Comparison of ENCODE assay signal across 13 cellular contexts in genomic region chr12:91777268-91777997, GRCh38.
DNase-seq lines count a peak whose midpoint lies in the region; ATAC-seq, FAIRE-seq and TF ChIP-seq lines count a peak whose summit lies in the region.
"Had no signal": no experiment of that assay in that cellular context is flagged by ENCODE, and none has a peak within 500 bp of the region (broad histone marks: within the 10 kb centered on the region; RNA-seq: fewer than 3 reads in every experiment).

No MANE protein-coding gene starts in this region.

- no peak overlapping the region for H2BK12ac ChIP-seq in neuronal stem cell (ENCODE audit: low read length)

- H3K9ac ChIP-seq in HepG2 (ENCODE audit: insufficient read depth, low read depth, low read length) (no peak overlapping the region), neuronal stem cell (ENCODE audit: low read depth, low read length, poor library complexity) (no peak overlapping the region)

- no peak overlapping the region for H3K4me3 ChIP-seq in HepG2 (replicated peaks in 1 of 3; ENCODE audit: insufficient read depth in 1 of 3, low read depth in 2 of 3, low read length in 3 of 3)
- no peak overlapping the region for H3K4me3 ChIP-seq in right lobe of liver
- no peak overlapping the region for H3K4me3 ChIP-seq in fibroblast of mammary gland (ENCODE audit: control insufficient read depth, low read depth, low read length)
- H3K4me3 ChIP-seq in neuronal stem cell (ENCODE audit: low read length in 2 of 2), result no peak overlapping the region
- H3K4me3 ChIP-seq: vagina had no signal

- H3K4me3 Mint-ChIP-seq in nephron progenitor cell, result no peak overlapping the region

- H3K27ac Mint-ChIP-seq in nephron progenitor cell, result no peak overlapping the region

- H3K36me3 ChIP-seq in HepG2 (replicated peaks in 1 of 2; ENCODE audit: control insufficient read depth in 1 of 2, insufficient read depth in 2 of 2, low read length in 2 of 2), result no peaks in the 10 kb centered on the region
- H3K36me3 ChIP-seq in right lobe of liver, result no peaks in the 10 kb centered on the region
- H3K36me3 ChIP-seq in neuronal stem cell (replicated peaks in 1 of 2; ENCODE audit: control insufficient read depth in 2 of 2, insufficient read depth in 2 of 2, low read length in 2 of 2), result no peaks in the 10 kb centered on the region
- H3K36me3 ChIP-seq: vagina had no signal

- intact Hi-C loops in HepG2 (cut with micrococcal nuclease; ENCODE audit: unreplicated experiment) (no loop called here), right lobe of liver (cut with DNase I) (no loop called here)

- TF ChIP-seq EP300 in HepG2 (IDR thresholded peaks at IDR 0.05; ENCODE audit: low read depth in 2 of 2, low read length in 2 of 2), result no peak
- no peak for TF ChIP-seq EP300 in HepG2 (CRISPR knock-in tag; IDR thresholded peaks at IDR 0.05; ENCODE audit: borderline replicate concordance)

- CTCF ChIA-PET in HepG2 (lab: Yijun Ruan, JAX; ENCODE audit: low intra/inter-chr PET ratio, low total read pairs), result no interaction called here

- no peak overlapping the region for H4K91ac ChIP-seq in neuronal stem cell (ENCODE audit: low read depth, low read length, poor library complexity)

- H2AK5ac ChIP-seq in neuronal stem cell (ENCODE audit: low read depth, low read length), result no peak overlapping the region

- H3K27ac ChIP-seq in HepG2 (ENCODE audit: extremely low read length, insufficient read depth, low read length), result no peak overlapping the region
- no peak overlapping the region for H3K27ac ChIP-seq in right lobe of liver
- no peak overlapping the region for H3K27ac ChIP-seq in neuronal stem cell (replicated peaks; ENCODE audit: low read length)

- H3K27me3 Mint-ChIP-seq in nephron progenitor cell (ENCODE audit: low read depth, poor library complexity), result no peaks in the 10 kb centered on the region

- no peak overlapping the region for H3K4ac ChIP-seq in neuronal stem cell (ENCODE audit: low read length)

- no peaks in the 10 kb centered on the region for H3K79me2 ChIP-seq in HepG2 (ENCODE audit: insufficient read depth, low read length)

- TF ChIP-seq CTCF in HepG2 (CRISPR knock-in tag; IDR thresholded peaks at IDR 0.05) (no peak), right lobe of liver (IDR thresholded peaks at IDR 0.05) (no peak), fibroblast of mammary gland (conservative IDR thresholded peaks at IDR 0.05; ENCODE audit: control insufficient read depth, insufficient read depth, low read depth, low read length) (no peak), GM10266 (IDR thresholded peaks at IDR 0.05; ENCODE audit: control insufficient read depth, insufficient read depth, low read depth, missing control alignments) (no peak), nephron progenitor cell (IDR thresholded peaks at IDR 0.05) (no peak)

- H3K4me1 ChIP-seq in HepG2 (ENCODE audit: insufficient read depth, low read length) (no peaks in the 10 kb centered on the region), right lobe of liver (no peaks in the 10 kb centered on the region), neuronal stem cell (ENCODE audit: control insufficient read depth in 2 of 2, insufficient read depth in 1 of 2, low read depth in 1 of 2, low read length in 2 of 2) (peaks cover 0 to 7% of the 10 kb centered on the region in 2 donors)

- H2BK120ac ChIP-seq in neuronal stem cell (ENCODE audit: low read depth, low read length), result no peak overlapping the region

- no peak for FAIRE-seq in HepG2 (lab: Jason Lieb, UNC)
- FAIRE-seq: colon had no signal

- no TSS peak for BruUV-seq in HepG2 (replicated peaks; lab: Mats Ljungman, UMichigan)

- no peaks in the 10 kb centered on the region for H3K79me1 ChIP-seq in neuronal stem cell (ENCODE audit: low read depth, low read length)

- H3K27me3 ChIP-seq in HepG2 (ENCODE audit: control insufficient read depth in 1 of 2, insufficient read depth in 2 of 2, low read length in 2 of 2), result no peaks in the 10 kb centered on the region
- no peaks in the 10 kb centered on the region for H3K27me3 ChIP-seq in right lobe of liver
- no peaks in the 10 kb centered on the region for H3K27me3 ChIP-seq in neuronal stem cell (ENCODE audit: control insufficient read depth in 3 of 3, insufficient read depth in 3 of 3, low read depth in 1 of 3, low read length in 3 of 3)
- H3K27me3 ChIP-seq: vagina had no signal

- no peaks in the 10 kb centered on the region for H3K36me3 Mint-ChIP-seq in nephron progenitor cell (ENCODE audit: low read depth)

- peaks cover 4% of the 10 kb centered on the region for H3K9me3 Mint-ChIP-seq in nephron progenitor cell
- H3K9me3 Mint-ChIP-seq: activated T-helper 2 cell treated with anti-CD3 and anti-CD28 coated beads, Interferon-gamma antibody, Interleukin-2, Interleukin-4, amounts not matched to agents 10 μg/mL and 5 μg/mL and 100 μg/mL, durations not matched to agents 14 hours and 24 hours and 36 hours had no signal

- H3K18ac ChIP-seq in neuronal stem cell (ENCODE audit: low read length), result no peak overlapping the region

- no peak overlapping the region for H3K23ac ChIP-seq in neuronal stem cell (ENCODE audit: low read depth, low read length, poor library complexity)

- WGBS in HepG2 (ENCODE audit: low lambda C conversion rate), result 10% methylated on average over 6 of the region's 6 CpGs
- WGBS in right lobe of liver (ENCODE audit: insufficient coverage, low coverage, low lambda C conversion rate, missing lambda C conversion rate), result 86% methylated on average over 6 of the region's 6 CpGs
- WGBS in neuronal stem cell (ENCODE audit: extremely low coverage in 2 of 2, insufficient read length in 2 of 2, insufficient replicate concordance in 1 of 2), 2 donors, result no CpG with 5 or more reads among the region's 6 CpGs

- no peaks in the 10 kb centered on the region for H4K20me1 ChIP-seq in HepG2 (ENCODE audit: insufficient read depth, low read length)

- H3K9me3 ChIP-seq in HepG2 (ENCODE audit: low read length) (no peaks in the 10 kb centered on the region), right lobe of liver (no peaks in the 10 kb centered on the region), neuronal stem cell (replicated peaks in 1 of 2; ENCODE audit: control insufficient read depth in 2 of 2, insufficient read depth in 1 of 2, low read depth in 1 of 2, low read length in 2 of 2) (no peaks in the 10 kb centered on the region)
- H3K9me3 ChIP-seq: vagina had no signal

- H2AFZ ChIP-seq in HepG2 (ENCODE audit: low read length), result no peak overlapping the region
- no peak overlapping the region for H2AFZ ChIP-seq in neuronal stem cell (ENCODE audit: low read length)

- H3K14ac ChIP-seq in neuronal stem cell (ENCODE audit: low read length), result no peak overlapping the region

- POLR2A ChIA-PET in HepG2 (lab: Yijun Ruan, JAX), result no interaction called here

- H2BK5ac ChIP-seq in neuronal stem cell (ENCODE audit: low read length), result no peak overlapping the region

- ATAC-seq in HepG2 (no peak), right lobe of liver (no peak), SK-N-SH treated with all-trans-retinoic acid at 6 μM for 48 hours (no peak)
- ATAC-seq: left cardiac atrium had no signal

- DNase-seq in HepG2 (ENCODE audit: low spot score), result peak; percentile 0
- DNase-seq in right lobe of liver, result no peak
- DNase-seq in fibroblast of mammary gland (ENCODE audit: low read depth), result peak; percentile 53
- no peak for DNase-seq in GM10266 (ENCODE audit: extremely low spot score)
- no peak for DNase-seq in NCI-H1105 (lab: John Stamatoyannopoulos, UW)
- no peak for DNase-seq in neuronal stem cell (ENCODE audit: low spot score)
- DNase-seq in nephron progenitor cell, result no peak
- DNase-seq: GDM1, left cardiac atrium had no signal

- no peak for TF ChIP-seq RAD21 in HepG2 (CRISPR knock-in tag; IDR thresholded peaks at IDR 0.05)

- in situ Hi-C loops in HepG2 (cut with HindIII; ENCODE audit: extremely low pct_ligation_motif_present, low pct_unique_long_range_greater_than_20kb), result no loop called here

- H3K4me2 ChIP-seq in HepG2 (ENCODE audit: low read depth, low read length) (no peak overlapping the region), neuronal stem cell (ENCODE audit: insufficient read depth, low read length, poor library complexity, severe bottlenecking) (no peak overlapping the region)

- no peak overlapping the region for H4K8ac ChIP-seq in neuronal stem cell (ENCODE audit: low read depth, low read length)

- H2BK15ac ChIP-seq in neuronal stem cell (ENCODE audit: low read length), result no peak overlapping the region

- peaks cover 17% of the 10 kb centered on the region for H3K4me1 Mint-ChIP-seq in nephron progenitor cell

- TF ChIP-seq POLR2A in HepG2 (IDR thresholded peaks at IDR 0.05; ENCODE audit: insufficient read depth in 1 of 2, low read depth in 2 of 2, low read length in 2 of 2) (no peak), right lobe of liver (IDR thresholded peaks at IDR 0.05) (no peak)

TF ChIP-seq in HepG2, 621 proteins besides CTCF, POLR2A, EP300 and RAD21 (continues in another document):
- TF ChIP-seq ZNF607 (CRISPR knock-in tag; IDR thresholded peaks at IDR 0.05; ENCODE audit: borderline replicate concordance), result no peak
- no peak for TF ChIP-seq ZNF282 (IDR thresholded peaks at IDR 0.05; ENCODE audit: partially characterized antibody)
- TF ChIP-seq ONECUT2 (CRISPR knock-in tag; IDR thresholded peaks at IDR 0.05), result no peak
- TF ChIP-seq FOXA3 (CRISPR knock-in tag; IDR thresholded peaks at IDR 0.05), result no peak
- no peak for TF ChIP-seq ZNF557 (CRISPR knock-in tag; IDR thresholded peaks at IDR 0.05)
- TF ChIP-seq ZNF792 (CRISPR knock-in tag; IDR thresholded peaks at IDR 0.05), result no peak
- TF ChIP-seq ZNF589 (CRISPR knock-in tag; conservative IDR thresholded peaks at IDR 0.05), result no peak

TF ChIP-seq in SK-N-SH treated with all-trans-retinoic acid at 6 μM for 48 hours, 23 proteins besides CTCF, POLR2A, EP300 and RAD21:
- TF ChIP-seq ISL1 (CRISPR knock-in tag; IDR thresholded peaks at IDR 0.05) (0 out of 2 replicates have a peak, but pooled peaks have one; percentile 38), ZNF70 (CRISPR knock-in tag; IDR thresholded peaks at IDR 0.05) (no peak)

Comparison
In these comparisons a context has a peak if more than half of its experiments do, and no peak if none do; other contexts are left out.
1. DNase-seq: peak in HepG2 (single experiment) and fibroblast of mammary gland (single experiment); none in right lobe of liver (0 of 3), GM10266 (single experiment), NCI-H1105 (single experiment), neuronal stem cell (single experiment) and nephron progenitor cell (single experiment).